15 cellular contexts compared by ENCODE assay signal in genomic region chr10:121409466-121410104, GRCh38.
A peak's percentile ranks its signal among the peaks of the same experiment; 100 is the strongest.
DNase-seq lines count a peak whose midpoint lies in the region; ATAC-seq and TF ChIP-seq lines count a peak whose summit lies in the region.
"Had no signal": no experiment of that assay in that cellular context is flagged by ENCODE, and none has a peak within 500 bp of the region (broad histone marks: within the 10 kb centered on the region; RNA-seq: fewer than 3 reads in every experiment).

No MANE protein-coding gene starts in this region.

- TF ChIP-seq CTCF in astrocyte of the spinal cord (IDR thresholded peaks at IDR 0.05; ENCODE audit: low read depth, low read length): no peak

- peak; percentile 30 for TF ChIP-seq RAD21 in Ishikawa (IDR thresholded peaks at IDR 0.05; ENCODE audit: low read depth)

- peak; percentile 39 for TF ChIP-seq EP300 in Ishikawa (IDR thresholded peaks at IDR 0.05; ENCODE audit: borderline replicate concordance)

- H3K36me3 Mint-ChIP-seq in activated naive CD4-positive, alpha-beta T cell treated with anti-CD3 and anti-CD28 coated beads, Interleukin-2, amount 50 U/mL, for 72 hours: no peaks in the 10 kb centered on the region
- H3K36me3 Mint-ChIP-seq: IgD-negative memory B cell had no signal

- no peak overlapping the region for H3K4me3 ChIP-seq in astrocyte of the spinal cord (ENCODE audit: low read depth, low read length)
- H3K4me3 ChIP-seq: GM23338 had no signal

- in situ Hi-C loops in astrocyte of the spinal cord (cut with HindIII; ENCODE audit: low sequenced_read_pairs): no loop called here

- ATAC-seq in activated naive CD4-positive, alpha-beta T cell treated with anti-CD3 and anti-CD28 coated beads, Interleukin-2, amount 50 U/mL, for 72 hours: no peak
- ATAC-seq: GM23338, HepG2 had no signal

- no peak overlapping the region for H3K27ac Mint-ChIP-seq in activated naive CD4-positive, alpha-beta T cell treated with anti-CD3 and anti-CD28 coated beads, Interleukin-2, amount 50 U/mL, for 72 hours
- H3K27ac Mint-ChIP-seq: CD4-positive, alpha-beta T cell; GM23338 had no signal

- H3K9me3 Mint-ChIP-seq in activated naive CD4-positive, alpha-beta T cell treated with anti-CD3 and anti-CD28 coated beads, Interleukin-2, amount 50 U/mL, for 72 hours: peaks cover 7 to 15% of the 10 kb centered on the region in 2 donors
- H3K9me3 Mint-ChIP-seq: CD4-positive, alpha-beta T cell had no signal

- DNase-seq in astrocyte of the spinal cord (ENCODE audit: low read depth, low spot score) (peak; percentile 39), iPS-NIHi11 (ENCODE audit: low spot score) (peak; percentile 43), renal cortical epithelial cell (ENCODE audit: low read depth) (peak; percentile 78), AML-193 (lab: John Stamatoyannopoulos, UW) (no peak), NCI-H1930 (lab: John Stamatoyannopoulos, UW) (no peak)
- DNase-seq in activated naive CD4-positive, alpha-beta T cell treated with anti-CD3 and anti-CD28 coated beads, Interleukin-2, amount 50 U/mL, for 72 hours (ENCODE audit: low spot score in 2 of 2): no peak
- DNase-seq: BE2C; CD4-positive, alpha-beta T cell; DMS79 treated with DMSO at 0.1 percent for 48 hours; GF-D8; HCEC 1CT had no signal

TF ChIP-seq in Ishikawa, 13 proteins besides CTCF, POLR2A, EP300 and RAD21:
- no peak for TF ChIP-seq ZBTB7A (IDR thresholded peaks at IDR 0.05; ENCODE audit: low read depth)
- 0 out of 2 replicates have a peak, but pooled peaks have one; percentile 16 for TF ChIP-seq YY1 (IDR thresholded peaks at IDR 0.05; ENCODE audit: low read depth)
- TF ChIP-seq MAX (IDR thresholded peaks at IDR 0.05): no peak
- TF ChIP-seq USF1 (IDR thresholded peaks at IDR 0.05): no peak
- no peak for TF ChIP-seq TAF1 (IDR thresholded peaks at IDR 0.05; ENCODE audit: low read depth)
- TF ChIP-seq CREB1 (IDR thresholded peaks at IDR 0.05; ENCODE audit: low read depth): no peak
- TF ChIP-seq TCF12 (IDR thresholded peaks at IDR 0.05; ENCODE audit: low read depth): peak; percentile 79
- peak; percentile 43; the same call in 1 of the 2 replicates for TF ChIP-seq CEBPB (IDR thresholded peaks at IDR 0.05)
- no peak for TF ChIP-seq REST (IDR thresholded peaks at IDR 0.05; ENCODE audit: low read depth)
- TF ChIP-seq EGR1 (IDR thresholded peaks at IDR 0.05): peak; percentile 65; the same call in 1 of the 2 replicates
- TF ChIP-seq FOXM1 (IDR thresholded peaks at IDR 0.05; ENCODE audit: borderline replicate concordance, low read depth): no peak
- TF ChIP-seq NFIC (IDR thresholded peaks at IDR 0.05): peak; percentile 88
- peak; percentile 82 for TF ChIP-seq TEAD4 (IDR thresholded peaks at IDR 0.05)
TF ChIP-seq in Ishikawa: peak in this region for 6.

Comparison
In these comparisons a context has a peak if more than half of its experiments do, and no peak if none do; other contexts are left out.
1. DNase-seq: peak in astrocyte of the spinal cord (single experiment), iPS-NIHi11 (single experiment) and renal cortical epithelial cell (single experiment); none in AML-193 (0 of 2), activated naive CD4-positive, alpha-beta T cell treated with anti-CD3 and anti-CD28 coated beads, Interleukin-2, amount 50 U/mL, for 72 hours (0 of 2) and NCI-H1930 (0 of 2).